In the genomic region with DNA sequence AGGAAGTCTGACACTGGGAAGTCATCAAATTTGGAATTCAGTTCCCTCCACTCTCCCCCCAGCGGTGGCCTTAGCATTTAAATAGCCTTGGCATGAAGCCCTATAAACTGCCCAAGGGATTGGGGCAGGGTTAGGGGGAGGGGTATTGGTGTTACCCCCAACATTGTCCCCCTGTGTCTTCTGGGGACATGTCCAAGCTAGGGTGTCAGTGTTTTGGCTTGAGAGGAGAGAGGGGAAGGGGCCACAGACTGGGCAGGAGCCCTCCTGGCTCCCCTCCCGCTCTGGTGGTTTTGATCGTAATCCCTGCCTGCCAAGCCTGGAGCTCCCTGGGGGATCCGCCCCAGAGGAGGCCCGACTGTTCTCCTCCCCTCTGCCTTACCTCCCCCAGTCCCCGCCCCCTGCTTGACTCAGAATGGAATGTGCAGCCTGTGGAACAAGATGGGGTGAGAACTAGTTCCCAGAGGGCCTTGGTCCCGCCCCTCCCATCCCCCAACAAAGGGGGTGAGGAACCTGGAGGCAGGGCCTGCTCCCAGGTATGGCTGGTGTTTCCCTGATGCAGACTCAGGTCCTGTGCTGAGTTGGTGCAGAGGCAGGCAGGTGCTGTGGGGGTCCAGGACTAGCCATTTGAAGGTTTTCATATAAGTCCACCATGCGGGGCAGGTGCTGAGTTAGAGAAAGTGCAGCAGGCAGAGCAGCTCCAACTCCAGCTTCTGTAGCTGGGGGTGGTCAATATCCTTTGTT, we compare ENCODE assay signal across 10 cellular contexts. TPM values are rescaled to one million over a fixed set of nuclear protein-coding genes. Genes with fewer than 3 reads are reported as not detected.
DNase-seq lines count a peak whose midpoint lies in the region; ATAC-seq, FAIRE-seq and TF ChIP-seq lines count a peak whose summit lies in the region.
"Had no signal": no experiment of that assay in that cellular context is flagged by ENCODE, and none has a peak within 500 bp of the region (broad histone marks: within the 10 kb centered on the region; RNA-seq: fewer than 3 reads in every experiment).

No MANE protein-coding gene starts in this region.

- no peak; a peak in 2 of 4 replicates for TF ChIP-seq RAD21 in H1 (IDR thresholded peaks at IDR 0.05 in 1 of 2, conservative IDR thresholded peaks at IDR 0.05 in 1 of 2; ENCODE audit: low read depth in 2 of 2, low read length in 2 of 2)

- peak overlapping the region; percentile 92 for H4K91ac ChIP-seq in H1 (replicated peaks; ENCODE audit: insufficient read length, low read length)

- H2BK12ac ChIP-seq in H1 (ENCODE audit: low read depth, low read length), result peak overlapping the region; percentile 95; the same call in 1 of the 2 replicates

- H2BK120ac ChIP-seq in H1 (replicated peaks; ENCODE audit: low read depth, low read length), result peak overlapping the region; percentile 98
- H2BK120ac ChIP-seq in mesendoderm (ENCODE audit: low read depth, low read length), result no peak overlapping the region

- no peaks in the 10 kb centered on the region for H3K9me3 ChIP-seq in H1 (ENCODE audit: insufficient read depth in 2 of 2, low read depth in 1 of 2, low read length in 1 of 2)
- H3K9me3 ChIP-seq: neutrophil had no signal

- H3K4me1 ChIP-seq in H1 (replicated peaks in 1 of 4; ENCODE audit: control insufficient read depth in 3 of 4, insufficient read depth in 4 of 4, low read length in 3 of 4) (peaks cover 40 to 79% (median 69%) of the 10 kb centered on the region in 4 experiments), mesendoderm (ENCODE audit: control insufficient read depth, low read depth, low read length) (peaks cover 20% of the 10 kb centered on the region)

- H4K5ac ChIP-seq in H1 (ENCODE audit: insufficient read length, low read depth, low read length), result peak overlapping the region; percentile 88
- H4K5ac ChIP-seq in mesendoderm (ENCODE audit: low read length), result no peak overlapping the region

- peaks cover 11% of the 10 kb centered on the region for H3K23me2 ChIP-seq in H1 (ENCODE audit: low read depth, low read length)

- peak in 1 of 2 experiments; percentile 82; a peak in 1 of 3 replicates for TF ChIP-seq EP300 in H1 (IDR thresholded peaks at IDR 0.05; ENCODE audit: borderline replicate concordance in 1 of 2, low read depth in 2 of 2, low read length in 2 of 2)

- H3K4me2 ChIP-seq in H1 (ENCODE audit: insufficient read depth in 1 of 2, low read depth in 2 of 2, low read length in 2 of 2), result peak overlapping the region; percentile 73 to 86
- H3K4me2 ChIP-seq in mesendoderm (ENCODE audit: low read length), result peak overlapping the region; percentile 57
- H3K4me2 ChIP-seq: KMS-11 had no signal

- peak overlapping the region; percentile 98; the same call in 1 of the 2 replicates for H2AK5ac ChIP-seq in H1 (ENCODE audit: low read depth, low read length)
- H2AK5ac ChIP-seq in mesendoderm (ENCODE audit: low read length), result no peak overlapping the region

- peak overlapping the region; percentile 91 for H3K4ac ChIP-seq in H1 (replicated peaks; ENCODE audit: insufficient read length, low read depth, low read length)
- peak overlapping the region; percentile 66 for H3K4ac ChIP-seq in mesendoderm (ENCODE audit: low read depth, low read length)

- ATAC-seq in GM21737 (IDR thresholded peaks at IDR 0.05; ENCODE audit: unreplicated experiment) (no peak), HG02970 (IDR thresholded peaks at IDR 0.05; ENCODE audit: low FRiP score, unreplicated experiment) (no peak)

- H3K27me3 ChIP-seq in H1 (replicated peaks in 1 of 4; ENCODE audit: control insufficient read depth in 3 of 4, extremely low read depth in 1 of 4, insufficient read depth in 3 of 4, low read length in 3 of 4) (no peaks in the 10 kb centered on the region), mesendoderm (ENCODE audit: insufficient read depth, low read length, poor library complexity) (no peaks in the 10 kb centered on the region)

- 20% methylated on average over 3 of the region's 8 CpGs; no CpG with 5 or more reads in 1 of the 2 experiments for whole genome bisulfite sequencing in H1 (ENCODE audit: extremely low coverage in 1 of 2, insufficient coverage in 1 of 2, insufficient read length in 1 of 2, insufficient replicate concordance in 2 of 2, low coverage in 1 of 2, low lambda C conversion rate in 2 of 2, missing lambda C conversion rate in 1 of 2), 2 experiments
- no CpG with 5 or more reads among the region's 8 CpGs for WGBS in mesendoderm (ENCODE audit: extremely low coverage, insufficient coverage, low lambda C conversion rate)

- no peak overlapping the region for H2AFZ ChIP-seq in H1 (ENCODE audit: low read length)

- peaks cover 16% of the 10 kb centered on the region for H3K79me1 ChIP-seq in H1 (ENCODE audit: low read depth, low read length)
- peaks cover 12% of the 10 kb centered on the region for H3K79me1 ChIP-seq in mesendoderm (ENCODE audit: low read length)

- H3K56ac ChIP-seq in H1 (replicated peaks; ENCODE audit: insufficient read length, low read depth, low read length) (no peak overlapping the region), mesendoderm (ENCODE audit: low read length) (peak overlapping the region; percentile 85)

- FAIRE-seq in H54 (lab: Jason Lieb, UNC) (no peak), H1 (lab: Jason Lieb, UNC) (peak; percentile 77)

- H2BK15ac ChIP-seq in H1 (ENCODE audit: low read length) (no peak overlapping the region), mesendoderm (replicated peaks; ENCODE audit: low read depth) (no peak overlapping the region)

- H2BK20ac ChIP-seq in H1 (ENCODE audit: low read length), result peak overlapping the region; percentile 100

- peak overlapping the region; percentile 100 for H3K18ac ChIP-seq in H1 (ENCODE audit: extremely low read depth, low read length)
- H3K18ac ChIP-seq in mesendoderm (ENCODE audit: low read length), result peak overlapping the region; percentile 85

- peak overlapping the region in 3 of 4 experiments; percentile 18 to 49 (median 36); a peak in 5 of 8 replicates for H3K4me3 ChIP-seq in H1 (ENCODE audit: extremely low read depth in 1 of 4, insufficient read depth in 2 of 4, low read depth in 3 of 4, low read length in 4 of 4)
- no peak overlapping the region for H3K4me3 ChIP-seq in mesendoderm (ENCODE audit: low read length)

- no peak for TF ChIP-seq CTCF in H1 (IDR thresholded peaks at IDR 0.05; ENCODE audit: control extremely low read depth in 1 of 3, insufficient read depth in 1 of 3, low read depth in 1 of 3, low read length in 3 of 3)

- TF ChIP-seq POLR2A in H54 (IDR thresholded peaks at IDR 0.05; ENCODE audit: low read depth, low read length) (no peak), H1 (IDR thresholded peaks at IDR 0.05; ENCODE audit: control extremely low read depth in 1 of 2, low read depth in 2 of 2, low read length in 2 of 2) (peak; percentile 66 to 83)

- H3K27ac ChIP-seq in H1 (ENCODE audit: low read depth, low read length), result peak overlapping the region; percentile 87
- H3K27ac ChIP-seq in mesendoderm (ENCODE audit: low read depth, low read length), result peak overlapping the region; percentile 60
- H3K27ac ChIP-seq: KMS-11, neutrophil had no signal

- H3K36me3 ChIP-seq in H1 (ENCODE audit: control insufficient read depth in 2 of 4, insufficient read depth in 4 of 4, low read length in 3 of 4), result no peaks in the 10 kb centered on the region
- H3K36me3 ChIP-seq in mesendoderm (ENCODE audit: control insufficient read depth, insufficient read depth, low read length), result no peaks in the 10 kb centered on the region
- H3K36me3 ChIP-seq: neutrophil had no signal

- POLR2A ChIA-PET in H1 (lab: Charles Lee; ENCODE audit: partially characterized antibody), result interaction anchor here (0.8 to 12.9 kb wide), 21 partner anchors 11 to 218 kb away, joined by 3 to 101 read pairs (median 7); no protein-coding TSS in a partner anchor

- peak overlapping the region in 3 of 4 experiments; percentile 49 to 56 (median 51); a peak in 6 of 7 replicates for H3K9ac ChIP-seq in H1 (replicated peaks in 1 of 4; ENCODE audit: extremely low read depth in 1 of 4, low read depth in 3 of 4, low read length in 3 of 4)
- peak overlapping the region; percentile 50 for H3K9ac ChIP-seq in mesendoderm (ENCODE audit: low read length)
- H3K9ac ChIP-seq: KMS-11 had no signal

- DNase-seq in H54 (ENCODE audit: insufficient read length, low spot score), result peak; percentile 96
- DNase-seq in NCI-H526 (lab: John Stamatoyannopoulos, UW), result peak; percentile 91 to 97
- DNase-seq in H1 (ENCODE audit: low read depth in 1 of 2, low spot score in 2 of 2), result peak; percentile 97
- DNase-seq in mesendoderm, result peak; percentile 99
- no peak for DNase-seq in activated T-cell treated with anti-CD3 and anti-CD28 coated beads, Interleukin-2, amount 50 U/mL, for 1 hour
- no peak for DNase-seq in activated gamma-delta T cell (lab: John Stamatoyannopoulos, UW)

- H4K20me1 ChIP-seq in H1 (replicated peaks in 1 of 2; ENCODE audit: control insufficient read depth in 1 of 2, insufficient read depth in 2 of 2, low read length in 2 of 2), result peaks cover 5 to 23% of the 10 kb centered on the region in 2 experiments

- CTCF ChIA-PET in H1 (lab: Charles Lee; ENCODE audit: partially characterized antibody), result interaction anchor here (0.8 to 10.2 kb wide), 8 partner anchors 9 to 233 kb away, joined by 3 to 107 read pairs (median 9); no protein-coding TSS in a partner anchor

- H3K23ac ChIP-seq in H1 (ENCODE audit: insufficient read length), result no peak overlapping the region
- H3K23ac ChIP-seq in mesendoderm (ENCODE audit: low read length), result no peak overlapping the region

- no peak overlapping the region for H3K14ac ChIP-seq in H1 (ENCODE audit: insufficient read length)

- H4K8ac ChIP-seq in H1 (ENCODE audit: extremely low read depth, insufficient read depth, low read length) (peak overlapping the region; percentile 86), mesendoderm (ENCODE audit: low read depth, low read length) (no peak overlapping the region)

- H3K79me2 ChIP-seq in H1 (ENCODE audit: control insufficient read depth in 1 of 2, insufficient read depth in 2 of 2, low read length in 2 of 2) (peaks cover 43 to 79% of the 10 kb centered on the region in 2 experiments), mesendoderm (ENCODE audit: control insufficient read depth, insufficient read depth, low read length) (peaks cover 68% of the 10 kb centered on the region)

- H2BK5ac ChIP-seq in H1 (ENCODE audit: low read depth, low read length), result peak overlapping the region; percentile 100
- peak overlapping the region; percentile 94 for H2BK5ac ChIP-seq in mesendoderm (ENCODE audit: low read length)

TF ChIP-seq in H1, 55 proteins besides CTCF, POLR2A, EP300 and RAD21 (continues in another document):
- peak; percentile 66; the same call in 1 of the 2 replicates for TF ChIP-seq TBP (IDR thresholded peaks at IDR 0.05; ENCODE audit: low read depth, low read length)

RNA-seq across cellular contexts. Expression of a gene that starts 7.4 kb away (rescaled TPM):
- 173 and 180 TPM in 2 replicates for total RNA-seq in H1 (2021; fragmentation: NEBNext Ultra II Directional; extraction: Animal tissue kit (Norgen Biotek cat#: 25700))
- polyA plus RNA-seq in H1 (2011; rRNA removed), result 113 and 169 TPM in 2 replicates
- polyA plus RNA-seq in H1 (2011; cell fraction: cytosol; rRNA removed), result 96.2 TPM
- 219 TPM for polyA plus RNA-seq in H1 (2011; cell fraction: nucleus; rRNA removed)
- polyA plus RNA-seq in H1 (2012, experiment 1 of 2), result 59.8 to 90.9 TPM (median 83.4 TPM) in 4 replicates
- 63.6 TPM for polyA plus RNA-seq in H1 (2012, experiment 2 of 2)
- polyA plus RNA-seq in H1 (2013, experiment 1 of 2), result 44.3 TPM
- 44.2 TPM for polyA plus RNA-seq in H1 (2013, experiment 2 of 2)
- 81.6 and 128 TPM in 2 replicates for polyA minus RNA-seq in H1 (2011; rRNA and poly(A)+ RNA removed)
- polyA minus RNA-seq in H1 (2011; cell fraction: cytosol; rRNA and poly(A)+ RNA removed), result 90.1 TPM
- 162 TPM for polyA minus RNA-seq in H1 (2011; cell fraction: nucleus; rRNA and poly(A)+ RNA removed)
- polyA plus RNA-seq in mesendoderm (2013, experiment 1 of 2), result 31.8 TPM
- polyA plus RNA-seq in mesendoderm (2013, experiment 2 of 2), result 31.5 TPM

Comparison
In these comparisons a context has a peak if more than half of its experiments do, and no peak if none do; other contexts are left out.
1. DNase-seq: peak in H54 (single experiment), NCI-H526 (2 of 2), H1 (2 of 2) and mesendoderm (single experiment); none in activated T-cell treated with anti-CD3 and anti-CD28 coated beads, Interleukin-2, amount 50 U/mL, for 1 hour (single experiment) and activated gamma-delta T cell (single experiment).